17 cellular contexts compared by ENCODE assay signal in the genomic region with DNA sequence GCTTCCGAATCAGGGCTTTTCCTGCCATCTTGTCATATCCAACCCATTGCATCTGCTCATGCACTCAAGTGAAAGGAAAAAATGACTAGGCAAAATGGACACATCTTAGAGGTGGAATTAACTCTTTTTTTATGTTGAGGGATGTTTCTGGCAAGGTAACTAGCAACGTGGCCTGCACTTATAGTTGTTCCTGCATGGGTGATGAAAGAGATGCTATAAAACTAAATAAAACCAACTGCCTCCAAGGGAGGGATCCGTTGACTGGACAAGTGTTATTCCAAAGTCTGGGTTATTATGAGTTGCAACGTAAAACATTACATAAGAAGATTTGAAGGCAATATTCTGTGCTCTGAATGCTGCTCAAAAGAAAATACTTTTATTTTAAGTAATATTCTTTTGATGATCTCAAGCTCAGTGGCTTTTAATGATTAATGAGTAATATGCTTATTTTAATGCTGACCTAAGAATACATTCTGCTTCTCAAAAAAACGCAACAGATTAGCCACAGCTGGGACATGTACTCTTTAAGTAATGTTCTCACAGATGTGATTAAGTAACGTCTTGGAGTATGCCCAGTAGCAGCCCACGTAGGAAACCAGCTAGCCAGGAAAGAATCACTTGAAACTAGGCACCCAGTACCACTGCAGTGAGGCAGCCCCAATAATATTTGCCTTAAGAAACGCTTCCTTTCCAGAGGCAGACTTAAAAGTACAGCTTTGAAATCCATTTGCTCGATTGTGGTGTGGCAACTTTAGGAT. TPM values are rescaled to one million over a fixed set of nuclear protein-coding genes. Genes with fewer than 3 reads are reported as not detected.
DNase-seq lines count a peak whose midpoint lies in the region; ATAC-seq, FAIRE-seq and TF ChIP-seq lines count a peak whose summit lies in the region.
"Had no signal": no experiment of that assay in that cellular context is flagged by ENCODE, and none has a peak within 500 bp of the region (broad histone marks: within the 10 kb centered on the region; RNA-seq: fewer than 3 reads in every experiment).

No MANE protein-coding gene starts in this region.

- no peaks in the 10 kb centered on the region for H3K79me2 ChIP-seq in trophoblast cell (ENCODE audit: control insufficient read depth, insufficient read depth, low read length, poor library complexity)

- peaks cover 44% of the 10 kb centered on the region for H3K36me3 Mint-ChIP-seq in endothelial cell (ENCODE audit: low read depth, unreplicated experiment)

- WGBS in stomach, 5 donors = 53 to 66% (median 60%) methylated on average over 9 of the region's 9 CpGs
- WGBS in trophoblast cell (ENCODE audit: extremely low coverage, insufficient coverage, insufficient read length) = no CpG with 5 or more reads among the region's 9 CpGs

- H3K27ac Mint-ChIP-seq in endothelial cell (ENCODE audit: unreplicated experiment) = peak overlapping the region; percentile 61
- H3K27ac Mint-ChIP-seq: activated naive CD8-positive, alpha-beta T cell treated with anti-CD3 and anti-CD28 coated beads, Interleukin-2, amount 10 ng/mL, durations not matched to agents 7 days and 5 days; dendritic cell treated with granulocyte-macrophage colony-stimulating factor and Interleukin-4, amounts not matched to agents 40 ng/mL and 50 ng/mL, for 4 days had no signal

- no peak overlapping the region for H3K4me2 ChIP-seq in trophoblast cell (ENCODE audit: low read length)

- no peaks in the 10 kb centered on the region for H3K9me3 ChIP-seq in left lung
- H3K9me3 ChIP-seq in stomach = no peaks in the 10 kb centered on the region
- H3K9me3 ChIP-seq in trophoblast cell (ENCODE audit: insufficient read depth, low read depth, low read length) = no peaks in the 10 kb centered on the region
- H3K9me3 ChIP-seq in HAP-1 = no peaks in the 10 kb centered on the region

- H3K18ac ChIP-seq in trophoblast cell (ENCODE audit: low read length) = no peak overlapping the region

- H3K36me3 ChIP-seq in left lung (peaks cover 4 to 93% of the 10 kb centered on the region in 2 donors), stomach (peaks cover 38 to 82% (median 81%) of the 10 kb centered on the region in 4 donors), trophoblast cell (ENCODE audit: control insufficient read depth in 1 of 2, insufficient read depth in 2 of 2, low read length in 2 of 2) (peaks cover 28 to 51% of the 10 kb centered on the region in 2 experiments), HAP-1 (replicated peaks) (peaks cover 44% of the 10 kb centered on the region)

- H3K4me3 ChIP-seq in left lung (no peak overlapping the region), stomach (no peak overlapping the region), trophoblast cell (ENCODE audit: low read depth, low read length) (no peak overlapping the region), HAP-1 (no peak overlapping the region)

- H3K79me1 ChIP-seq in trophoblast cell (ENCODE audit: low read length) = no peaks in the 10 kb centered on the region

- no peak overlapping the region for H3K4ac ChIP-seq in trophoblast cell (ENCODE audit: low read depth, low read length)

- no peak for FAIRE-seq in GM12891 (lab: Jason Lieb, UNC)
- no peak for FAIRE-seq in urothelium cell line (lab: Jason Lieb, UNC)

- no peak overlapping the region for H4K12ac ChIP-seq in trophoblast cell (ENCODE audit: low read depth, low read length)

- no peak overlapping the region for H2AK5ac ChIP-seq in trophoblast cell (ENCODE audit: low read length)

- TF ChIP-seq EP300 in stomach (IDR thresholded peaks at IDR 0.05) = peak; percentile 38

- ATAC-seq in left lung = peak; percentile 58
- ATAC-seq in GM18870 (IDR thresholded peaks at IDR 0.05; ENCODE audit: unreplicated experiment) = no peak

- H3K27ac ChIP-seq in left lung = no peak overlapping the region
- H3K27ac ChIP-seq in stomach = peak overlapping the region in 4 of 5 donors; percentile 6 to 81 (median 44)
- H3K27ac ChIP-seq in trophoblast cell (ENCODE audit: low read depth, low read length) = no peak overlapping the region

- H2BK12ac ChIP-seq in trophoblast cell (ENCODE audit: low read length) = no peak overlapping the region

- H3K9ac ChIP-seq in trophoblast cell (ENCODE audit: low read length) = no peak overlapping the region

- H4K8ac ChIP-seq in trophoblast cell (ENCODE audit: low read depth, low read length) = no peak overlapping the region

- H3K14ac ChIP-seq in trophoblast cell (ENCODE audit: low read length) = no peak overlapping the region

- no peak overlapping the region for H3K4me3 Mint-ChIP-seq in endothelial cell (ENCODE audit: unreplicated experiment)
- H3K4me3 Mint-ChIP-seq: activated naive CD8-positive, alpha-beta T cell treated with anti-CD3 and anti-CD28 coated beads, Interleukin-2, amount 10 ng/mL, durations not matched to agents 7 days and 5 days; dendritic cell treated with granulocyte-macrophage colony-stimulating factor and Interleukin-4, amounts not matched to agents 40 ng/mL and 50 ng/mL, for 4 days had no signal

- H3K23ac ChIP-seq in trophoblast cell (ENCODE audit: low read length) = no peak overlapping the region

- no peaks in the 10 kb centered on the region for H3K27me3 Mint-ChIP-seq in endothelial cell (ENCODE audit: unreplicated experiment)
- H3K27me3 Mint-ChIP-seq: activated naive CD8-positive, alpha-beta T cell treated with anti-CD3 and anti-CD28 coated beads, Interleukin-2, amount 10 ng/mL, durations not matched to agents 7 days and 5 days; CD4-positive, alpha-beta memory T cell; dendritic cell treated with granulocyte-macrophage colony-stimulating factor and Interleukin-4, amounts not matched to agents 40 ng/mL and 50 ng/mL, for 4 days had no signal

- H3K9me3 Mint-ChIP-seq in endothelial cell (ENCODE audit: unreplicated experiment) = no peaks in the 10 kb centered on the region
- H3K9me3 Mint-ChIP-seq: activated naive CD8-positive, alpha-beta T cell treated with anti-CD3 and anti-CD28 coated beads, Interleukin-2, amount 10 ng/mL, durations not matched to agents 7 days and 5 days; CD4-positive, alpha-beta memory T cell; dendritic cell treated with granulocyte-macrophage colony-stimulating factor and Interleukin-4, amounts not matched to agents 40 ng/mL and 50 ng/mL, for 4 days had no signal

- intact Hi-C loops in left lung (cut with DNase I) (no loop called here), stomach (cut with DNase I; ENCODE audit: low total_unique reads) (no loop called here)

- no peak overlapping the region for H2BK120ac ChIP-seq in trophoblast cell (ENCODE audit: insufficient read depth, low read length, poor library complexity)

- H3K4me1 ChIP-seq in left lung (peaks cover 6 to 27% of the 10 kb centered on the region in 2 donors), stomach (peaks cover 27 to 75% (median 46%) of the 10 kb centered on the region in 4 donors), trophoblast cell (ENCODE audit: control insufficient read depth in 1 of 2, insufficient read depth in 2 of 2, low read length in 2 of 2) (no peaks in the 10 kb centered on the region), HAP-1 (peaks cover 6% of the 10 kb centered on the region)

- TF ChIP-seq CTCF in endothelial cell (IDR thresholded peaks at IDR 0.05; ENCODE audit: unreplicated experiment) = no peak
- no peak for TF ChIP-seq CTCF in left lung (IDR thresholded peaks at IDR 0.05)
- no peak for TF ChIP-seq CTCF in stomach (IDR thresholded peaks at IDR 0.05)

- DNase-seq in GM12891 (ENCODE audit: insufficient read length, low spot score) (no peak), endothelial cell (ENCODE audit: low spot score) (no peak), left lung (no peak), stomach (no peak), trophoblast cell (no peak), HAP-1 (ENCODE audit: low spot score in 2 of 2) (no peak), urothelium cell line (ENCODE audit: low spot score) (no peak)
- DNase-seq: activated naive CD8-positive, alpha-beta T cell treated with anti-CD3 and anti-CD28 coated beads, Interleukin-2, amount 10 ng/mL, durations not matched to agents 7 days and 5 days; CD4-positive, alpha-beta memory T cell; GDM1; KBM-7; NCI-H1436 treated with DMSO at 0.1 percent for 48 hours; NCI-H510A treated with DMSO at 0.1 percent for 48 hours; nucleus accumbens; RPMI8226 had no signal

- TF ChIP-seq POLR2A in GM12891 (IDR thresholded peaks at IDR 0.05; ENCODE audit: low read depth, low read length) (no peak), stomach (IDR thresholded peaks at IDR 0.05) (no peak)

- peaks cover 13% of the 10 kb centered on the region for H3K4me1 Mint-ChIP-seq in endothelial cell (ENCODE audit: unreplicated experiment)

- no peak overlapping the region for H2AFZ ChIP-seq in trophoblast cell (ENCODE audit: insufficient read depth, low read length, poor library complexity)

- H4K91ac ChIP-seq in trophoblast cell (ENCODE audit: low read depth, low read length) = no peak overlapping the region

- no peak overlapping the region for H2BK5ac ChIP-seq in trophoblast cell (ENCODE audit: low read depth, low read length, poor library complexity)

- H3K27me3 ChIP-seq in left lung (no peaks in the 10 kb centered on the region), stomach (no peaks in the 10 kb centered on the region), trophoblast cell (ENCODE audit: insufficient read depth, low read length) (no peaks in the 10 kb centered on the region), HAP-1 (ENCODE audit: low read depth) (no peaks in the 10 kb centered on the region)

- in situ Hi-C loops in HAP-1 (cut with MboI; ENCODE audit: low sequenced_read_pairs) = no loop called here

TF ChIP-seq in GM12891, 5 proteins besides CTCF, POLR2A, EP300 and RAD21:
- TF ChIP-seq SPI1 (IDR thresholded peaks at IDR 0.05; ENCODE audit: low read depth, low read length) (no peak), POLR2AphosphoS5 (IDR thresholded peaks at IDR 0.05; ENCODE audit: low read depth, low read length) (peak; percentile 7; the same call in 1 of the 2 replicates), POU2F2 (IDR thresholded peaks at IDR 0.05; ENCODE audit: low read depth, low read length) (no peak)

RNA-seq across cellular contexts. Expression of gene KLF3, which starts 27.4 kb away (rescaled TPM):
- polyA plus RNA-seq in GM12891 (2012; ENCODE audit: low read depth, missing spikeins) = 14.5 TPM
- total RNA-seq in endothelial cell (ENCODE audit: unreplicated experiment) = 73.4 TPM
- total RNA-seq in left lung = 10 to 100 TPM; 43.5 to 59.8 TPM
- 100 to 1,000 TPM in 2 of 5 donors, 10 to 100 TPM in 3; 46.4 to 113 (median 79.1) TPM for total RNA-seq in stomach
- 10 to 100 TPM; 13.0 to 45.1 (median 13.5) TPM for polyA plus RNA-seq in stomach
- polyA plus RNA-seq in trophoblast cell (2013) = 26.3 and 28.6 TPM in 2 replicates

Comparison
In these comparisons a context has a peak if more than half of its experiments do, and no peak if none do; other contexts are left out.
1. H3K27ac ChIP-seq: peak in stomach (4 of 5); none in left lung (0 of 2) and trophoblast cell (single experiment).